Comparison of ENCODE assay signal across 20 cellular contexts in genomic region chrX:110588853-110589252, GRCh38.
DNase-seq lines count a peak whose midpoint lies in the region; ATAC-seq, FAIRE-seq and TF ChIP-seq lines count a peak whose summit lies in the region.
"Had no signal": no experiment of that assay in that cellular context is flagged by ENCODE, and none has a peak within 500 bp of the region (broad histone marks: within the 10 kb centered on the region; RNA-seq: fewer than 3 reads in every experiment).

No MANE protein-coding gene starts in this region.

- H4K20me1 ChIP-seq in GM12878 (ENCODE audit: control insufficient read depth, insufficient read depth), result no peaks in the 10 kb centered on the region

- no peaks in the 10 kb centered on the region for H3K79me2 ChIP-seq in GM12878 (ENCODE audit: control insufficient read depth, insufficient read depth, low read length)

- ATAC-seq in GM12878 (no peak), left lobe of liver (peak; percentile 68), HG03175 (IDR thresholded peaks at IDR 0.05; ENCODE audit: unreplicated experiment) (no peak)
- ATAC-seq: CD8-positive, alpha-beta T cell; Panc1 had no signal

- H2AFZ ChIP-seq in GM12878 (ENCODE audit: control insufficient read depth, low read depth, low read length), result no peak overlapping the region

- H3K27me3 ChIP-seq in GM12878 (replicated peaks in 1 of 2; ENCODE audit: control insufficient read depth in 2 of 2, insufficient read depth in 2 of 2, low read length in 1 of 2), result no peaks in the 10 kb centered on the region
- H3K27me3 ChIP-seq in stomach, result no peaks in the 10 kb centered on the region
- H3K27me3 ChIP-seq: SJCRH30 had no signal

- POLR2A ChIA-PET in GM12878 (lab: Charles Lee), result no interaction called here

- TF ChIP-seq POLR2A in GM12878 (IDR thresholded peaks at IDR 0.05; ENCODE audit: low read depth, low read length), result no peak
- TF ChIP-seq POLR2A in stomach (IDR thresholded peaks at IDR 0.05), result no peak

- intact Hi-C loops in GM12878 (cut with micrococcal nuclease; ENCODE audit: unreplicated experiment) (loop anchor here (10.0 kb wide), 1 partner anchor 256 kb away; no protein-coding TSS in a partner anchor), stomach (cut with DNase I; ENCODE audit: low total_unique reads) (no loop called here)

- no peak for FAIRE-seq in GM12878 (lab: Jason Lieb, UNC)
- FAIRE-seq: GM19239, H54 had no signal

- CTCF ChIA-PET in GM12878 (lab: Yijun Ruan, JAX), result interaction anchor here (0.9 kb wide), 1 partner anchor 259 kb away, joined by 3 read pairs; no protein-coding TSS in a partner anchor

- no peak overlapping the region for H3K9ac ChIP-seq in GM12878 (ENCODE audit: control insufficient read depth, insufficient read depth, low read length)
- H3K9ac ChIP-seq: BLaER1 treated with 17β-estradiol and CSF1 and Interleukin-3, amounts not matched to agents 10 nM and 100 nM had no signal

- peak; percentile 23; the same call in 1 of the 2 replicates for TF ChIP-seq RAD21 in GM12878 (IDR thresholded peaks at IDR 0.05; ENCODE audit: insufficient read depth, low read depth, low read length)

- RAD21 ChIA-PET in GM12878 (lab: Charles Lee; ENCODE audit: unreplicated experiment), result interaction anchor here (1.0 kb wide), 1 partner anchor 258 kb away, joined by 4 read pairs; no protein-coding TSS in a partner anchor

- no TSS peak for BruUV-seq in GM12878 (replicated peaks; lab: Mats Ljungman, UMichigan)

- in situ Hi-C loops in GM12878 (cut with MboI), result no loop called here

- H3K4me3 ChIP-seq in GM12878 (no peak overlapping the region), stomach (no peak overlapping the region)
- H3K4me3 ChIP-seq: BLaER1 treated with 17β-estradiol and CSF1 and Interleukin-3, amounts not matched to agents 10 nM and 100 nM; SJCRH30 had no signal

- TF ChIP-seq EP300 in GM12878 (IDR thresholded peaks at IDR 0.05; ENCODE audit: borderline replicate concordance in 1 of 2, control insufficient read depth in 1 of 2, low read depth in 2 of 2, low read length in 2 of 2) (no peak), stomach (IDR thresholded peaks at IDR 0.05) (no peak)

- H3K4me1 ChIP-seq in GM12878 (ENCODE audit: control insufficient read depth, insufficient read depth, low read length) (no peaks in the 10 kb centered on the region), stomach (no peaks in the 10 kb centered on the region)

- no peak overlapping the region for H3K27ac ChIP-seq in C4-2B
- H3K27ac ChIP-seq in GM12878 (ENCODE audit: control insufficient read depth, insufficient read depth), result no peak overlapping the region
- no peak overlapping the region for H3K27ac ChIP-seq in stomach
- H3K27ac ChIP-seq: BLaER1 treated with 17β-estradiol and CSF1 and Interleukin-3, amounts not matched to agents 10 nM and 100 nM had no signal

- 21% methylated on average over 2 of the region's 2 CpGs for WGBS in GM12878 (ENCODE audit: insufficient coverage, insufficient replicate concordance, low lambda C conversion rate, missing lambda C conversion rate)
- WGBS in stomach, 5 donors, result 30 to 67% (median 51%) methylated on average over 2 of the region's 2 CpGs

- no peaks in the 10 kb centered on the region for H3K36me3 ChIP-seq in GM12878 (ENCODE audit: control insufficient read depth in 2 of 2, insufficient read depth in 2 of 2, low read length in 1 of 2)
- H3K36me3 ChIP-seq in stomach, result no peaks in the 10 kb centered on the region
- H3K36me3 ChIP-seq: BLaER1 treated with 17β-estradiol and CSF1 and Interleukin-3, amounts not matched to agents 10 nM and 100 nM; SJCRH30 had no signal

- peak; percentile 6 for DNase-seq in NCI-H526 treated with DMSO at 0.1 percent for 48 hours (lab: John Stamatoyannopoulos, UW)
- DNase-seq in GM12878 (ENCODE audit: low read depth, low spot score), result no peak
- DNase-seq in left lobe of liver (ENCODE audit: low spot score), result no peak
- no peak for DNase-seq in SIG-M5 treated with dmso at 0.1 percent for 504 hours (lab: John Stamatoyannopoulos, UW; ENCODE audit: unreplicated experiment)
- no peak for DNase-seq in stomach
- no peak for DNase-seq in inferior parietal cortex (ENCODE audit: extremely low spot score)
- DNase-seq: 8988T; CD8-positive, alpha-beta T cell; GDM1; KBM-7; MM.1S; NCI-H1048; NCI-H446 had no signal

- 0 out of 2 replicates have a peak, but pooled peaks have one; percentile 4 for TF ChIP-seq CTCF in C4-2B (conservative IDR thresholded peaks at IDR 0.05)
- TF ChIP-seq CTCF in GM12878 (IDR thresholded peaks at IDR 0.05 in 2 of 3, conservative IDR thresholded peaks at IDR 0.05 in 1 of 3; ENCODE audit: control insufficient read depth in 2 of 3, extremely low read depth in 1 of 3, insufficient read depth in 1 of 3, low read depth in 3 of 3, low read length in 3 of 3), result no peak; a peak in 1 of 6 replicates
- no peak for TF ChIP-seq CTCF in stomach (IDR thresholded peaks at IDR 0.05)

- no peak overlapping the region for H3K4me2 ChIP-seq in GM12878 (ENCODE audit: control insufficient read depth, insufficient read depth)
- H3K4me2 ChIP-seq: BLaER1 treated with 17β-estradiol and CSF1 and Interleukin-3, amounts not matched to agents 10 nM and 100 nM had no signal

- no peaks in the 10 kb centered on the region for H3K9me3 ChIP-seq in GM12878 (replicated peaks; ENCODE audit: control insufficient read depth, insufficient read depth, low read length)
- H3K9me3 ChIP-seq in stomach, result no peaks in the 10 kb centered on the region
- H3K9me3 ChIP-seq: BLaER1 treated with 17β-estradiol and CSF1 and Interleukin-3, amounts not matched to agents 10 nM and 100 nM; SJCRH30 had no signal

- SMC1A ChIA-PET in GM12878 (lab: Charles Lee; ENCODE audit: uncharacterized antibody, unreplicated experiment), result interaction anchor here (1.0 to 1.5 kb wide), 2 partner anchors 12 to 258 kb away, joined by 3 to 4 read pairs; no protein-coding TSS in a partner anchor

TF ChIP-seq in GM12878, 131 proteins besides CTCF, POLR2A, EP300 and RAD21:
- TF ChIP-seq, protein P1, sequence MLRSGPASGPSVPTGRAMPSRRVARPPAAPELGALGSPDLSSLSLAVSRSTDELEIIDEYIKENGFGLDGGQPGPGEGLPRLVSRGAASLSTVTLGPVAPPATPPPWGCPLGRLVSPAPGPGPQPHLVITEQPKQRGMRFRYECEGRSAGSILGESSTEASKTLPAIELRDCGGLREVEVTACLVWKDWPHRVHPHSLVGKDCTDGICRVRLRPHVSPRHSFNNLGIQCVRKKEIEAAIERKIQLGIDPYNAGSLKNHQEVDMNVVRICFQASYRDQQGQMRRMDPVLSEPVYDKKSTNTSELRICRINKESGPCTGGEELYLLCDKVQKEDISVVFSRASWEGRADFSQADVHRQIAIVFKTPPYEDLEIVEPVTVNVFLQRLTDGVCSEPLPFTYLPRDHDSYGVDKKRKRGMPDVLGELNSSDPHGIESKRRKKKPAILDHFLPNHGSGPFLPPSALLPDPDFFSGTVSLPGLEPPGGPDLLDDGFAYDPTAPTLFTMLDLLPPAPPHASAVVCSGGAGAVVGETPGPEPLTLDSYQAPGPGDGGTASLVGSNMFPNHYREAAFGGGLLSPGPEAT (IDR thresholded peaks at IDR 0.05; ENCODE audit: low read depth), result no peak
- TF ChIP-seq ASH2L (IDR thresholded peaks at IDR 0.05; ENCODE audit: borderline replicate concordance, low read depth) (no peak), CBX3 (IDR thresholded peaks at IDR 0.05; ENCODE audit: borderline replicate concordance, low read depth) (no peak), POLR2AphosphoS5 (IDR thresholded peaks at IDR 0.05; ENCODE audit: low read length) (no peak)
